23 cellular contexts compared by ENCODE assay signal in genomic region chr3:178960191-178960590, GRCh38.
DNase-seq lines count a peak whose midpoint lies in the region; ATAC-seq, FAIRE-seq and TF ChIP-seq lines count a peak whose summit lies in the region.
"Had no signal": no experiment of that assay in that cellular context is flagged by ENCODE, and none has a peak within 500 bp of the region (broad histone marks: within the 10 kb centered on the region; RNA-seq: fewer than 3 reads in every experiment).

No MANE protein-coding gene starts in this region.

- H3K14ac ChIP-seq in H1 (ENCODE audit: insufficient read length), result no peak overlapping the region

- no peak overlapping the region for H4K91ac ChIP-seq in H1 (replicated peaks; ENCODE audit: insufficient read length, low read length)

- DNase-seq in ELR (ENCODE audit: low read depth) (peak; percentile 2), MM.1S (peak; percentile 48), H1 (ENCODE audit: low read depth in 1 of 2, low spot score in 2 of 2) (no peak), skeletal muscle cell (ENCODE audit: low read depth) (peak; percentile 17), BE2C (no peak), A172 (ENCODE audit: low spot score) (no peak)
- no peak for DNase-seq in activated CD8-positive, alpha-beta T cell treated with anti-CD3 and anti-CD28 coated beads for 36 hours
- DNase-seq: ACHN; CD8-positive, alpha-beta T cell; DMS79 treated with DMSO at 0.1 percent for 48 hours; GDM1; GOT3; NCI-H1417 treated with DMSO at 0.1 percent for 48 hours; NCI-H1930; SK-N-SH; T-cell had no signal

- 65% methylated on average over 2 of the region's 2 CpGs; no CpG with 5 or more reads in 1 of the 2 experiments for WGBS in H1 (ENCODE audit: extremely low coverage in 1 of 2, insufficient coverage in 1 of 2, insufficient read length in 1 of 2, insufficient replicate concordance in 2 of 2, low coverage in 1 of 2, low lambda C conversion rate in 2 of 2, missing lambda C conversion rate in 1 of 2), 2 experiments

- H2BK15ac ChIP-seq in H1 (ENCODE audit: low read length), result no peak overlapping the region

- no peak overlapping the region for H3K27ac Mint-ChIP-seq in activated CD8-positive, alpha-beta T cell treated with anti-CD3 and anti-CD28 coated beads for 36 hours
- H3K27ac Mint-ChIP-seq: B cell; CD8-positive, alpha-beta T cell; T-cell had no signal

- no peak overlapping the region for H2BK5ac ChIP-seq in H1 (ENCODE audit: low read depth, low read length)

- H2AFZ ChIP-seq in MM.1S (ENCODE audit: low read length) (no peak overlapping the region), H1 (ENCODE audit: low read length) (peak overlapping the region; percentile 56; the same call in 1 of the 2 replicates)

- intact Hi-C loops in activated CD8-positive, alpha-beta T cell treated with anti-CD3 and anti-CD28 coated beads for 36 hours (cut with micrococcal nuclease), result no loop called here

- H2BK20ac ChIP-seq in H1 (ENCODE audit: low read length), result no peak overlapping the region

- H4K5ac ChIP-seq in H1 (ENCODE audit: insufficient read length, low read depth, low read length), result no peak overlapping the region

- POLR2A ChIA-PET in H1 (lab: Charles Lee; ENCODE audit: partially characterized antibody), result interaction anchor here (0.5 kb wide), 1 partner anchor 168 kb away, joined by 3 read pairs; no protein-coding TSS in a partner anchor
- POLR2A ChIA-PET in activated CD8-positive, alpha-beta T cell treated with anti-CD3 and anti-CD28 coated beads for 36 hours (lab: Charles Lee), result no interaction called here

- H3F3A ChIP-seq in MM.1S (ENCODE audit: insufficient read depth, low read length), result no peaks in the 10 kb centered on the region

- no peak overlapping the region for H3K23ac ChIP-seq in H1 (ENCODE audit: insufficient read length)

- TF ChIP-seq POLR2A in H1 (IDR thresholded peaks at IDR 0.05; ENCODE audit: control extremely low read depth in 1 of 2, low read depth in 2 of 2, low read length in 2 of 2), result no peak

- no peaks in the 10 kb centered on the region for H3K79me1 ChIP-seq in H1 (ENCODE audit: low read depth, low read length)

- CTCF ChIA-PET in H1 (lab: Charles Lee; ENCODE audit: partially characterized antibody), result no interaction called here
- CTCF ChIA-PET in activated CD8-positive, alpha-beta T cell treated with anti-CD3 and anti-CD28 coated beads for 36 hours (lab: Charles Lee), result no interaction called here

- H3K27me3 ChIP-seq in MM.1S (replicated peaks; ENCODE audit: insufficient read depth, low read length) (no peaks in the 10 kb centered on the region), H1 (replicated peaks in 1 of 4; ENCODE audit: control insufficient read depth in 3 of 4, extremely low read depth in 1 of 4, insufficient read depth in 3 of 4, low read length in 3 of 4) (no peaks in the 10 kb centered on the region), BE2C (no peaks in the 10 kb centered on the region)

- H2BK12ac ChIP-seq in H1 (ENCODE audit: low read depth, low read length), result no peak overlapping the region

- no peaks in the 10 kb centered on the region for H3K36me3 ChIP-seq in MM.1S (replicated peaks; ENCODE audit: insufficient read depth, low read length)
- H3K36me3 ChIP-seq in H1 (ENCODE audit: control insufficient read depth in 2 of 4, insufficient read depth in 4 of 4, low read length in 3 of 4), result no peaks in the 10 kb centered on the region
- H3K36me3 ChIP-seq in BE2C, result no peaks in the 10 kb centered on the region

- TF ChIP-seq RAD21 in H1 (IDR thresholded peaks at IDR 0.05 in 1 of 2, conservative IDR thresholded peaks at IDR 0.05 in 1 of 2; ENCODE audit: low read depth in 2 of 2, low read length in 2 of 2), result no peak

- no peak overlapping the region for H3K56ac ChIP-seq in H1 (replicated peaks; ENCODE audit: insufficient read length, low read depth, low read length)

- H3K4me3 ChIP-seq in MM.1S (ENCODE audit: low read length) (no peak overlapping the region), H1 (ENCODE audit: extremely low read depth in 1 of 4, insufficient read depth in 2 of 4, low read depth in 3 of 4, low read length in 4 of 4) (no peak overlapping the region), skeletal muscle cell (ENCODE audit: low read depth, low read length) (no peak overlapping the region), BE2C (ENCODE audit: low read depth, low read length) (no peak overlapping the region)
- H3K4me3 ChIP-seq: GM12878 had no signal

- H3K9me2 ChIP-seq in MM.1S (replicated peaks; ENCODE audit: insufficient read depth, low read length), result no peaks in the 10 kb centered on the region
- H3K9me2 ChIP-seq: SK-N-SH had no signal

- TF ChIP-seq CTCF in MM.1S (IDR thresholded peaks at IDR 0.05; ENCODE audit: low read length), result no peak
- TF ChIP-seq CTCF in H1 (IDR thresholded peaks at IDR 0.05; ENCODE audit: control extremely low read depth in 1 of 3, insufficient read depth in 1 of 3, low read depth in 1 of 3, low read length in 3 of 3), result no peak
- no peak for TF ChIP-seq CTCF in BE2C (IDR thresholded peaks at IDR 0.05; ENCODE audit: low read depth, low read length)
- TF ChIP-seq CTCF in activated CD8-positive, alpha-beta T cell treated with anti-CD3 and anti-CD28 coated beads for 36 hours (IDR thresholded peaks at IDR 0.05), result no peak

- H3K9ac ChIP-seq in MM.1S (ENCODE audit: low read length) (no peak overlapping the region), H1 (replicated peaks in 1 of 4; ENCODE audit: extremely low read depth in 1 of 4, low read depth in 3 of 4, low read length in 3 of 4) (no peak overlapping the region)
- H3K9ac ChIP-seq: SK-N-SH had no signal

- H3K9me3 Mint-ChIP-seq in activated CD8-positive, alpha-beta T cell treated with anti-CD3 and anti-CD28 coated beads for 36 hours, result no peaks in the 10 kb centered on the region
- H3K9me3 Mint-ChIP-seq: T-cell had no signal

- H3K27ac ChIP-seq in MM.1S (ENCODE audit: low read length) (no peak overlapping the region), H1 (ENCODE audit: low read depth, low read length) (no peak overlapping the region)
- H3K27ac ChIP-seq: HL-60 had no signal

- FAIRE-seq in H1 (lab: Jason Lieb, UNC), result no peak
- FAIRE-seq: D721Med, GM12878, HTR-8/SVneo had no signal

- peak overlapping the region; percentile 85 for H3K4ac ChIP-seq in H1 (replicated peaks; ENCODE audit: insufficient read length, low read depth, low read length)

- H2AK5ac ChIP-seq in H1 (ENCODE audit: low read depth, low read length), result no peak overlapping the region

- H3K9me3 ChIP-seq in MM.1S (replicated peaks; ENCODE audit: insufficient read depth, low read length) (no peaks in the 10 kb centered on the region), H1 (ENCODE audit: insufficient read depth in 2 of 2, low read depth in 1 of 2, low read length in 1 of 2) (no peaks in the 10 kb centered on the region), BE2C (no peaks in the 10 kb centered on the region)
- H3K9me3 ChIP-seq: SK-N-SH had no signal

- H3K4me3 Mint-ChIP-seq in activated CD8-positive, alpha-beta T cell treated with anti-CD3 and anti-CD28 coated beads for 36 hours, result no peak overlapping the region
- H3K4me3 Mint-ChIP-seq: B cell; CD8-positive, alpha-beta T cell; T-cell had no signal

- H3K4me2 ChIP-seq in MM.1S (ENCODE audit: low read depth, low read length) (peak overlapping the region; percentile 14; the same call in 1 of the 2 replicates), H1 (ENCODE audit: insufficient read depth in 1 of 2, low read depth in 2 of 2, low read length in 2 of 2) (no peak overlapping the region)
- H3K4me2 ChIP-seq: SK-N-SH had no signal

- H3K79me2 ChIP-seq in MM.1S (ENCODE audit: low read length) (no peaks in the 10 kb centered on the region), H1 (ENCODE audit: control insufficient read depth in 1 of 2, insufficient read depth in 2 of 2, low read length in 2 of 2) (no peaks in the 10 kb centered on the region)

- H4K20me1 ChIP-seq in MM.1S (ENCODE audit: insufficient read depth, low read length), result no peaks in the 10 kb centered on the region
- no peaks in the 10 kb centered on the region for H4K20me1 ChIP-seq in H1 (replicated peaks in 1 of 2; ENCODE audit: control insufficient read depth in 1 of 2, insufficient read depth in 2 of 2, low read length in 2 of 2)

- H3K4me1 ChIP-seq in MM.1S (ENCODE audit: low read length), result peaks cover 12% of the 10 kb centered on the region
- no peaks in the 10 kb centered on the region for H3K4me1 ChIP-seq in H1 (replicated peaks in 1 of 4; ENCODE audit: control insufficient read depth in 3 of 4, insufficient read depth in 4 of 4, low read length in 3 of 4)
- no peaks in the 10 kb centered on the region for H3K4me1 ChIP-seq in BE2C

- H3K18ac ChIP-seq in H1 (ENCODE audit: extremely low read depth, low read length), result no peak overlapping the region

- H3K23me2 ChIP-seq in H1 (ENCODE audit: low read depth, low read length), result no peaks in the 10 kb centered on the region

- no peak overlapping the region for H2BK120ac ChIP-seq in H1 (replicated peaks; ENCODE audit: low read depth, low read length)

- peaks cover 2% of the 10 kb centered on the region for H3K36me3 Mint-ChIP-seq in activated CD8-positive, alpha-beta T cell treated with anti-CD3 and anti-CD28 coated beads for 36 hours (ENCODE audit: low read depth)

- ATAC-seq in activated CD8-positive, alpha-beta T cell treated with anti-CD3 and anti-CD28 coated beads for 36 hours, result no peak
- ATAC-seq: CD8-positive, alpha-beta T cell; GM12878; Panc1; Right ventricle myocardium inferior; T-cell had no signal

- H3K4me1 Mint-ChIP-seq in activated CD8-positive, alpha-beta T cell treated with anti-CD3 and anti-CD28 coated beads for 36 hours (ENCODE audit: low read depth), result no peaks in the 10 kb centered on the region
- H3K4me1 Mint-ChIP-seq: B cell, T-cell had no signal

- H4K8ac ChIP-seq in H1 (ENCODE audit: extremely low read depth, insufficient read depth, low read length), result no peak overlapping the region

- no peaks in the 10 kb centered on the region for H3K27me3 Mint-ChIP-seq in activated CD8-positive, alpha-beta T cell treated with anti-CD3 and anti-CD28 coated beads for 36 hours
- H3K27me3 Mint-ChIP-seq: B cell, T-cell had no signal

- no peak for TF ChIP-seq EP300 in H1 (IDR thresholded peaks at IDR 0.05; ENCODE audit: borderline replicate concordance in 1 of 2, low read depth in 2 of 2, low read length in 2 of 2)

TF ChIP-seq in H1, 55 proteins besides CTCF, POLR2A, EP300 and RAD21:
- TF ChIP-seq BACH1 (IDR thresholded peaks at IDR 0.05; ENCODE audit: low read length), result no peak
- no peak for TF ChIP-seq TAF7 (optimal IDR thresholded peaks at IDR 0.05; ENCODE audit: borderline replicate concordance, low read depth, low read length)
- no peak for TF ChIP-seq YY1 (IDR thresholded peaks at IDR 0.05; ENCODE audit: low read depth, low read length)
- TF ChIP-seq ATF3 (IDR thresholded peaks at IDR 0.05; ENCODE audit: insufficient read depth, low read depth, low read length), result no peak
- no peak for TF ChIP-seq BCL11A (IDR thresholded peaks at IDR 0.05; ENCODE audit: low read depth in 2 of 2, low read length in 2 of 2)
TF ChIP-seq in H1: peak in this region for 0.

Comparison
In these comparisons a context has a peak if more than half of its experiments do, and no peak if none do; other contexts are left out.
1. DNase-seq: peak in ELR (single experiment), MM.1S (single experiment) and skeletal muscle cell (single experiment); none in H1 (0 of 2), BE2C (single experiment), activated CD8-positive, alpha-beta T cell treated with anti-CD3 and anti-CD28 coated beads for 36 hours (single experiment) and A172 (single experiment).